3 cellular contexts compared by ENCODE assay signal in genomic region chr7:610141-610530, GRCh38.
TF ChIP-seq lines count a peak whose summit lies in the region.

No MANE protein-coding gene starts in this region.

TF ChIP-seq in liver, 16 proteins besides CTCF, POLR2A, EP300 and RAD21:
- TF ChIP-seq YY1 (IDR thresholded peaks at IDR 0.05) (no peak), FOXA1 (IDR thresholded peaks at IDR 0.05) (no peak)

TF ChIP-seq in HepG2, 621 proteins besides CTCF, POLR2A, EP300 and RAD21:
- TF ChIP-seq NKX3-1 (CRISPR knock-in tag; IDR thresholded peaks at IDR 0.05) (no peak), ARNT (IDR thresholded peaks at IDR 0.05) (no peak), ZNF775 (CRISPR knock-in tag; IDR thresholded peaks at IDR 0.05; ENCODE audit: borderline replicate concordance) (no peak), ZNF547 (CRISPR knock-in tag; IDR thresholded peaks at IDR 0.05) (no peak), RBFOX2 (IDR thresholded peaks at IDR 0.05; ENCODE audit: low read depth, low read length) (no peak), ATF2 (CRISPR knock-in tag; IDR thresholded peaks at IDR 0.05) (no peak), ZBTB14 (CRISPR knock-in tag; IDR thresholded peaks at IDR 0.05) (no peak)

TF ChIP-seq in endothelial cell of umbilical vein, 7 proteins besides CTCF, POLR2A, EP300 and RAD21:
- TF ChIP-seq GATA2 (IDR thresholded peaks at IDR 0.05; ENCODE audit: insufficient read depth, insufficient read length, low read depth, low read length) (no peak), MYC (IDR thresholded peaks at IDR 0.05; ENCODE audit: low read depth, low read length) (no peak), POLR2AphosphoS5 (IDR thresholded peaks at IDR 0.05; ENCODE audit: insufficient read depth, low read depth, low read length) (no peak), FOS (IDR thresholded peaks at IDR 0.05; ENCODE audit: borderline replicate concordance, insufficient read depth, low read length) (no peak), JUN (IDR thresholded peaks at IDR 0.05; ENCODE audit: borderline replicate concordance, insufficient read depth, insufficient read length, low read depth) (no peak), MAX (IDR thresholded peaks at IDR 0.05; ENCODE audit: insufficient read depth, insufficient read length) (no peak), EZH2 (IDR thresholded peaks at IDR 0.05; ENCODE audit: borderline replicate concordance, low read depth, low read length, severe bottlenecking) (no peak)
